Comparison of ENCODE assay signal across 23 cellular contexts in the genomic region with DNA sequence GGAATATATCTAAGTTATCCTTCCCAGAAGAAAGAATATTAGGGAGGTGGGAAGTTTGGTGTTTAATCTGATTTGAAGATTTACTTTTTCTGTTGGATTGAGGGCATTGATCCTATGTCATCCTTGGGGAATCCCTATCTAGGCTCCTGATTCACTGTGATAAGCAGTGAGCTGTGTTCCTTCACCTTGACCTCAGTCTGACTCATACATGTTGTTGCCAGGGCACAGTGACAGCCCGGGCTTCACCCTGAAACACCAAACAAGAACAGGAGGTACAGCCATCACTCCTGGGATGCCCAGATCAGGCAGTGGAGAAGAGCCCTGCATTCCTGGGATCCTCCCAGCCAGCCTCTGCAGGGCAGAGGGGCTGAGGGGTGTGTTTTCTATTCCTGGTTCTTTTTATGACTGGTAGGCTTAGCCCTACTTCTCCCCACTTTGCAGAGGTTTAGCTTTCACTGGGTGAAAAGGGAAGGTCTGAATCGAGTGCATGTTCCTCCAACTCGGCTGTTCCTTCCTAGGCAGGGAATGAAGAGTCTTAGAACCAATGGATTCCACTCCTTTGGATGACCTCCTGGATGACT. TPM values are rescaled to one million over a fixed set of nuclear protein-coding genes. Genes with fewer than 3 reads are reported as not detected.
DNase-seq lines count a peak whose midpoint lies in the region; ATAC-seq and FAIRE-seq lines count a peak whose summit lies in the region.
"Had no signal": no experiment of that assay in that cellular context is flagged by ENCODE, and none has a peak within 500 bp of the region (broad histone marks: within the 10 kb centered on the region; RNA-seq: fewer than 3 reads in every experiment).

No MANE protein-coding gene starts in this region.

- no peak overlapping the region for H3K4ac ChIP-seq in mesendoderm (ENCODE audit: low read depth, low read length)

- H3K4me2 ChIP-seq in GM23248 (ENCODE audit: unreplicated experiment), result no peak overlapping the region
- H3K4me2 ChIP-seq in mesendoderm (ENCODE audit: low read length), result no peak overlapping the region

- in situ Hi-C loops in GM23248 (cut with MboI), result no loop called here

- 52% methylated on average over 3 of the region's 3 CpGs for WGBS in GM23248 (ENCODE audit: low coverage in 1 of 2, low lambda C conversion rate in 2 of 2, missing lambda C conversion rate in 2 of 2), 2 experiments
- WGBS in mesendoderm (ENCODE audit: extremely low coverage, insufficient coverage, low lambda C conversion rate), result no CpG with 5 or more reads among the region's 3 CpGs

- H3K9ac ChIP-seq in GM23248 (no peak overlapping the region), mesendoderm (ENCODE audit: low read length) (no peak overlapping the region)

- no peak for ATAC-seq in activated T-helper 17 cell treated with anti-CD3 and anti-CD28 coated beads, Interleukin-2, amount 50 U/mL, for 72 hours (replicated peaks)
- no peak for ATAC-seq in naive thymus-derived CD8-positive, alpha-beta T cell
- ATAC-seq: activated T-cell treated with anti-CD3 and anti-CD28 coated beads, Interleukin-2, amount 50 U/mL, for 72 hours; heart right ventricle; pancreas had no signal

- FAIRE-seq in GM19239 (lab: Jason Lieb, UNC), result no peak
- FAIRE-seq: kidney, pancreas, small intestine had no signal

- H3K27ac ChIP-seq in GM23248 (no peak overlapping the region), mesendoderm (ENCODE audit: low read depth, low read length) (no peak overlapping the region)
- H3K27ac ChIP-seq: C4-2B, esophagus squamous epithelium, heart right ventricle, pancreas, tibial nerve had no signal

- H3K9me3 ChIP-seq in GM23248 (ENCODE audit: low read depth), result no peaks in the 10 kb centered on the region
- H3K9me3 ChIP-seq: esophagus squamous epithelium, heart right ventricle, pancreas, tibial nerve had no signal

- H3K23ac ChIP-seq in mesendoderm (ENCODE audit: low read length), result no peak overlapping the region

- no peaks in the 10 kb centered on the region for H3K27me3 Mint-ChIP-seq in IgD-negative memory B cell
- H3K27me3 Mint-ChIP-seq in activated T-helper 17 cell treated with anti-CD3 and anti-CD28 coated beads, Interleukin-2, amount 50 U/mL, for 72 hours, result no peaks in the 10 kb centered on the region
- no peaks in the 10 kb centered on the region for H3K27me3 Mint-ChIP-seq in naive thymus-derived CD8-positive, alpha-beta T cell

- peaks cover 2% of the 10 kb centered on the region for H3K36me3 Mint-ChIP-seq in IgD-negative memory B cell
- H3K36me3 Mint-ChIP-seq in activated T-helper 17 cell treated with anti-CD3 and anti-CD28 coated beads, Interleukin-2, amount 50 U/mL, for 72 hours (ENCODE audit: low read depth), result peaks cover 9% of the 10 kb centered on the region
- no peaks in the 10 kb centered on the region for H3K36me3 Mint-ChIP-seq in naive thymus-derived CD8-positive, alpha-beta T cell

- H3K79me2 ChIP-seq in GM23248 (ENCODE audit: insufficient read depth) (peaks cover 26% of the 10 kb centered on the region), mesendoderm (ENCODE audit: control insufficient read depth, insufficient read depth, low read length) (peaks cover 15% of the 10 kb centered on the region)

- peaks cover 0 to 2% (median 0%) of the 10 kb centered on the region in 3 donors for H3K9me3 Mint-ChIP-seq in IgD-negative memory B cell
- no peaks in the 10 kb centered on the region for H3K9me3 Mint-ChIP-seq in activated T-helper 17 cell treated with anti-CD3 and anti-CD28 coated beads, Interleukin-2, amount 50 U/mL, for 72 hours
- H3K9me3 Mint-ChIP-seq in naive thymus-derived CD8-positive, alpha-beta T cell, result no peaks in the 10 kb centered on the region
- H3K9me3 Mint-ChIP-seq: activated T-cell treated with anti-CD3 and anti-CD28 coated beads, Interleukin-2, amount 50 U/mL, for 72 hours; H9 had no signal

- no peak overlapping the region for H3K56ac ChIP-seq in mesendoderm (ENCODE audit: low read length)

- peaks cover 18 to 26% (median 24%) of the 10 kb centered on the region in 3 donors for H3K4me1 Mint-ChIP-seq in IgD-negative memory B cell
- peaks cover 14% of the 10 kb centered on the region for H3K4me1 Mint-ChIP-seq in activated T-helper 17 cell treated with anti-CD3 and anti-CD28 coated beads, Interleukin-2, amount 50 U/mL, for 72 hours
- H3K4me1 Mint-ChIP-seq in naive thymus-derived CD8-positive, alpha-beta T cell, result peaks cover 20 to 40% (median 38%) of the 10 kb centered on the region in 4 donors

- no peaks in the 10 kb centered on the region for H3K36me3 ChIP-seq in GM23248 (ENCODE audit: low read depth)
- no peaks in the 10 kb centered on the region for H3K36me3 ChIP-seq in mesendoderm (ENCODE audit: control insufficient read depth, insufficient read depth, low read length)
- H3K36me3 ChIP-seq in H7 (replicated peaks; ENCODE audit: control insufficient read depth, insufficient read depth, low read length), result no peaks in the 10 kb centered on the region; the same call in 1 of the 2 replicates
- H3K36me3 ChIP-seq: esophagus squamous epithelium, heart right ventricle, pancreas, tibial nerve had no signal

- H3K18ac ChIP-seq in mesendoderm (ENCODE audit: low read length), result no peak overlapping the region

- H3K4me3 Mint-ChIP-seq in IgD-negative memory B cell, result peak overlapping the region in 3 of 4 donors; percentile 9 to 65 (median 39)
- peak overlapping the region; percentile 17 for H3K4me3 Mint-ChIP-seq in activated T-helper 17 cell treated with anti-CD3 and anti-CD28 coated beads, Interleukin-2, amount 50 U/mL, for 72 hours
- peak overlapping the region in 4 of 10 donors; percentile 9 to 44 (median 38) for H3K4me3 Mint-ChIP-seq in naive thymus-derived CD8-positive, alpha-beta T cell
- H3K4me3 Mint-ChIP-seq: H9 had no signal

- no peaks in the 10 kb centered on the region for H3F3A ChIP-seq in GM23248 (ENCODE audit: insufficient read depth)

- H2AK5ac ChIP-seq in mesendoderm (ENCODE audit: low read length), result no peak overlapping the region

- no peak overlapping the region for H2BK5ac ChIP-seq in mesendoderm (ENCODE audit: low read length)

- H3K4me1 ChIP-seq in GM23248 (ENCODE audit: insufficient read depth) (peaks cover 14% of the 10 kb centered on the region), mesendoderm (ENCODE audit: control insufficient read depth, low read depth, low read length) (peaks cover 4% of the 10 kb centered on the region)

- DNase-seq in GM23248 (peak; percentile 7), mesendoderm (peak; percentile 54), H7 (no peak), hippocampal formation (lab: John Stamatoyannopoulos, UW) (no peak), GM19239 (ENCODE audit: insufficient read length, low spot score) (no peak)
- no peak for DNase-seq in naive thymus-derived CD8-positive, alpha-beta T cell
- DNase-seq: activated CD4-positive, alpha-beta T cell treated with anti-CD3 and anti-CD28 coated beads for 4 hours; aorta; esophagus squamous epithelium; H9; heart right ventricle; kidney; midbrain; NCI-H1105 treated with DMSO at 0.1 percent for 48 hours; NCI-H2171 treated with DMSO at 0.1 percent for 48 hours; pancreas; SHP77; small intestine had no signal

- no peak overlapping the region for H2BK120ac ChIP-seq in mesendoderm (ENCODE audit: low read depth, low read length)

- peaks cover 7% of the 10 kb centered on the region for H3K79me1 ChIP-seq in mesendoderm (ENCODE audit: low read length)

- H3K27me3 ChIP-seq in GM23248 (replicated peaks; ENCODE audit: insufficient read depth) (no peaks in the 10 kb centered on the region), mesendoderm (ENCODE audit: insufficient read depth, low read length, poor library complexity) (no peaks in the 10 kb centered on the region), H7 (ENCODE audit: control insufficient read depth, insufficient read depth, low read length) (no peaks in the 10 kb centered on the region)
- H3K27me3 ChIP-seq: esophagus squamous epithelium, heart right ventricle, pancreas, tibial nerve had no signal

- peak overlapping the region in 2 of 3 donors; percentile 1 to 77 for H3K27ac Mint-ChIP-seq in IgD-negative memory B cell
- peak overlapping the region; percentile 30 for H3K27ac Mint-ChIP-seq in activated T-helper 17 cell treated with anti-CD3 and anti-CD28 coated beads, Interleukin-2, amount 50 U/mL, for 72 hours
- peak overlapping the region in 3 of 10 donors; percentile 27 to 60 (median 39) for H3K27ac Mint-ChIP-seq in naive thymus-derived CD8-positive, alpha-beta T cell
- H3K27ac Mint-ChIP-seq: activated T-cell treated with anti-CD3 and anti-CD28 coated beads, Interleukin-2, amount 50 U/mL, for 72 hours had no signal

- no peaks in the 10 kb centered on the region for H3K9me2 ChIP-seq in GM23248 (ENCODE audit: insufficient read depth)

- POLR2A ChIA-PET in naive thymus-derived CD8-positive, alpha-beta T cell (lab: Charles Lee), result interaction anchor here (13.9 kb wide), 1 partner anchor 16 kb away, joined by 274 read pairs; the partner anchor contains the start of gene KDM3B

- no peak overlapping the region for H4K8ac ChIP-seq in mesendoderm (ENCODE audit: low read depth, low read length)

- no peak overlapping the region for H2BK15ac ChIP-seq in mesendoderm (replicated peaks; ENCODE audit: low read depth)

- no peak overlapping the region for H2AFZ ChIP-seq in GM23248

- no peaks in the 10 kb centered on the region for H4K20me1 ChIP-seq in GM23248 (ENCODE audit: insufficient read depth)

- H4K5ac ChIP-seq in mesendoderm (ENCODE audit: low read length), result no peak overlapping the region

- no peak overlapping the region for H3K4me3 ChIP-seq in GM23248
- no peak overlapping the region for H3K4me3 ChIP-seq in mesendoderm (ENCODE audit: low read length)
- H3K4me3 ChIP-seq in H7 (ENCODE audit: insufficient read depth, low read depth, low read length), result no peak overlapping the region
- H3K4me3 ChIP-seq: esophagus squamous epithelium, heart right ventricle, pancreas, tibial nerve had no signal

RNA-seq across cellular contexts. Expression of gene FAM53C, which starts 3.1 kb away (rescaled TPM):
- total RNA-seq in GM23248 (2014; rRNA removed; shearing (Covaris generic)), result 26.8 and 34.8 TPM in 2 replicates
- polyA plus RNA-seq in GM23248 (2016; fragmentation: Nextera tagmentation; extraction: Ambion mirVana) (25.5 and 26.7 TPM in 2 replicates), IgD-negative memory B cell (20.4 TPM)
- 10 to 100 TPM; 32.7 to 45.8 TPM for total RNA-seq in activated T-helper 17 cell treated with anti-CD3 and anti-CD28 coated beads, Interleukin-2, amount 50 U/mL, for 72 hours
- polyA plus RNA-seq in mesendoderm (2013, experiment 1 of 2), result 42.5 TPM
- 43.7 TPM for polyA plus RNA-seq in mesendoderm (2013, experiment 2 of 2)
- 70.4 and 74.5 TPM in 2 replicates for total RNA-seq in H7 (2014; rRNA removed; shearing (Covaris generic))
- total RNA-seq in naive thymus-derived CD8-positive, alpha-beta T cell, result 10 to 100 TPM; 28.6 to 29.6 TPM
- 10 to 100 TPM; 18.6 to 22.2 (median 20.3) TPM for polyA plus RNA-seq in naive thymus-derived CD8-positive, alpha-beta T cell

RNA-seq across cellular contexts. Expression of gene CDC25C, which starts 3.4 kb away (rescaled TPM):
- total RNA-seq in GM23248 (2014; rRNA removed; shearing (Covaris generic)), result 4.5 and 5.9 TPM in 2 replicates
- polyA plus RNA-seq in GM23248 (2016; fragmentation: Nextera tagmentation; extraction: Ambion mirVana) (2.9 and 4.4 TPM in 2 replicates), IgD-negative memory B cell (not detected)
- 10 to 100 TPM; 11.5 to 19.7 TPM for total RNA-seq in activated T-helper 17 cell treated with anti-CD3 and anti-CD28 coated beads, Interleukin-2, amount 50 U/mL, for 72 hours
- polyA plus RNA-seq in mesendoderm (2013, experiment 1 of 2), result 25.5 TPM
- 25.5 TPM for polyA plus RNA-seq in mesendoderm (2013, experiment 2 of 2)
- total RNA-seq in H7 (2014; rRNA removed; shearing (Covaris generic)), result 36.0 and 38.7 TPM in 2 replicates
- total RNA-seq in naive thymus-derived CD8-positive, alpha-beta T cell, result not detected
- not detected for polyA plus RNA-seq in naive thymus-derived CD8-positive, alpha-beta T cell
- total RNA-seq: aorta had no signal

RNA-seq across cellular contexts. Expression of gene KDM3B, which starts 17.5 kb away (rescaled TPM):
- 26.8 and 28.3 TPM in 2 replicates for total RNA-seq in GM23248 (2014; rRNA removed; shearing (Covaris generic))
- polyA plus RNA-seq in GM23248 (2016; fragmentation: Nextera tagmentation; extraction: Ambion mirVana) (9.8 and 12.6 TPM in 2 replicates), IgD-negative memory B cell (18.1 TPM)
- total RNA-seq in activated T-helper 17 cell treated with anti-CD3 and anti-CD28 coated beads, Interleukin-2, amount 50 U/mL, for 72 hours, result 10 to 100 TPM; 42.1 to 51.4 TPM
- 28.6 TPM for polyA plus RNA-seq in mesendoderm (2013, experiment 1 of 2)
- 27.5 TPM for polyA plus RNA-seq in mesendoderm (2013, experiment 2 of 2)
- 55.6 and 74.8 TPM in 2 replicates for total RNA-seq in H7 (2014; rRNA removed; shearing (Covaris generic))
- total RNA-seq in naive thymus-derived CD8-positive, alpha-beta T cell, result 10 to 100 TPM; 84.0 to 97.5 TPM
- 10 to 100 TPM in 2 of 3 donors, 1 to 10 TPM in 1; 6.9 to 12.3 (median 10.6) TPM for polyA plus RNA-seq in naive thymus-derived CD8-positive, alpha-beta T cell

Comparison
In these comparisons a context has a peak if more than half of its experiments do, and no peak if none do; other contexts are left out.
1. DNase-seq: peak in GM23248 (single experiment) and mesendoderm (single experiment); none in H7 (single experiment), naive thymus-derived CD8-positive, alpha-beta T cell (0 of 10), hippocampal formation (0 of 2) and GM19239 (single experiment).